ENCODE assay signal across 1 cellular context in the genomic region with DNA sequence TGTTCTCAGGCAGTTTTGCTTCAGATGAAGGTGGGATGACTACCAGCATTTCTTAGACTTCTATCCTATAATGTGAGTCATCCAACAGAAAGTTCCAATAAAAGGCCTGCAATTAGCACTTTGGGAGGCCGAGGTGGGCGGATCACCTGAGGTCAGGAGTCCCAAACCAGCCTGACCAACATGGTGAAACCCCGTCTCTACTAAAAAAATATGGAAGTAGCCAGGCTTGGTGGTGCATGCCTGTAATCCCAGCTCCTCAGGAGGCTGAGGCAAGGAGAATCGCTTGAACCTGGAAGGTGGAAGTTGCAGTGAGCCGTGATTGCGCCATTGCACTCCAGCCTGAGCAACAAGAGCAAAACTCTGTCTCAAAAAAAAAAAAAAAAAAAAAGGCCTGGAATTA.
A peak's percentile ranks its signal among the peaks of the same experiment; 100 is the strongest.
TF ChIP-seq lines count a peak whose summit lies in the region.

No MANE protein-coding gene starts in this region.

TF ChIP-seq in K562, 482 proteins besides CTCF, POLR2A, EP300 and RAD21:
- peak; percentile 73 for TF ChIP-seq CEBPB (tag; IDR thresholded peaks at IDR 0.05)
